27 cellular contexts compared by ENCODE assay signal in genomic region chr2:121490734-121491133, GRCh38. TPM values are rescaled to one million over a fixed set of nuclear protein-coding genes. Genes with fewer than 3 reads are reported as not detected.
DNase-seq lines count a peak whose midpoint lies in the region; ATAC-seq and TF ChIP-seq lines count a peak whose summit lies in the region.
"Had no signal": no experiment of that assay in that cellular context is flagged by ENCODE, and none has a peak within 500 bp of the region (broad histone marks: within the 10 kb centered on the region; RNA-seq: fewer than 3 reads in every experiment).

No MANE protein-coding gene starts in this region.

- H3K27me3 Mint-ChIP-seq in T-helper 17 cell (no peaks in the 10 kb centered on the region), neural progenitor cell (ENCODE audit: insufficient read depth, low read depth) (no peaks in the 10 kb centered on the region)
- H3K27me3 Mint-ChIP-seq: CD4-positive, alpha-beta memory T cell had no signal

- H3K36me3 Mint-ChIP-seq in T-helper 17 cell (ENCODE audit: low read depth) (peaks cover 2% of the 10 kb centered on the region), neural progenitor cell (peaks cover 8% of the 10 kb centered on the region)

- no peaks in the 10 kb centered on the region for H3K9me3 Mint-ChIP-seq in neural progenitor cell
- H3K9me3 Mint-ChIP-seq: CD4-positive, alpha-beta memory T cell had no signal

- DNase-seq in NCI-H1417 (lab: John Stamatoyannopoulos, UW) (peak in 2 of 3 experiments; percentile 21 to 72), NCI-H1417 treated with DMSO at 0.1 percent for 48 hours (lab: John Stamatoyannopoulos, UW) (no peak), G401 (ENCODE audit: low spot score) (peak; percentile 39), T-helper 17 cell (no peak), neural progenitor cell (ENCODE audit: low spot score) (no peak), foreskin keratinocyte (no peak)
- DNase-seq in activated effector memory CD4-positive, alpha-beta T cell treated with Interleukin-2 at 50 U/mL for 16 hours: no peak
- DNase-seq: activated CD4-positive, alpha-beta T cell treated with anti-CD3 and anti-CD28 coated beads, Interleukin-2, amount 50 U/mL, for 1 hour; activated naive CD4-positive, alpha-beta T cell treated with Interleukin-2 at 50 U/mL for 16 hours; activated T-cell treated with anti-CD3 and anti-CD28 coated beads, Interleukin-2, amount 50 U/mL, for 48 hours; AML-193; CD4-positive, alpha-beta memory T cell; effector CD4-positive, alpha-beta T cell; NCI-H446; psoas muscle; SHP77 treated with DMSO at 0.1 percent for 48 hours; stimulated activated naive CD4-positive, alpha-beta T cell treated with Interleukin-2 at 50 U/mL for 16 hours; T-helper 9 cell had no signal

- peaks cover 21% of the 10 kb centered on the region for H4K20me1 ChIP-seq in neural progenitor cell (ENCODE audit: low read depth)

- peaks cover 3% of the 10 kb centered on the region for H3F3A ChIP-seq in neural progenitor cell (ENCODE audit: low read depth)

- H3K4me1 Mint-ChIP-seq in T-helper 17 cell (peaks cover 23% of the 10 kb centered on the region), neural progenitor cell (peaks cover 18% of the 10 kb centered on the region)

- H3K27ac Mint-ChIP-seq in T-helper 17 cell (peak overlapping the region; percentile 57), neural progenitor cell (no peak overlapping the region)

- TF ChIP-seq CTCF in neural progenitor cell (IDR thresholded peaks at IDR 0.05): no peak
- no peak for TF ChIP-seq CTCF in foreskin keratinocyte (conservative IDR thresholded peaks at IDR 0.05)

- H3K9ac ChIP-seq in neural progenitor cell: no peak overlapping the region

- ATAC-seq in T-helper 17 cell (no peak), GM19324 (IDR thresholded peaks at IDR 0.05; ENCODE audit: low FRiP score, unreplicated experiment) (no peak), foreskin keratinocyte (no peak)

- no peaks in the 10 kb centered on the region for H3K36me3 ChIP-seq in neural progenitor cell

- H3K9me3 ChIP-seq in T-helper 17 cell (ENCODE audit: control insufficient read depth, low read length, poor library complexity, severe bottlenecking) (no peaks in the 10 kb centered on the region), neural progenitor cell (ENCODE audit: low read depth) (no peaks in the 10 kb centered on the region)
- H3K9me3 ChIP-seq: psoas muscle, vagina had no signal

- no peak overlapping the region for H2AFZ ChIP-seq in neural progenitor cell (replicated peaks)

- H3K4me3 Mint-ChIP-seq in T-helper 17 cell: no peak overlapping the region
- no peak overlapping the region for H3K4me3 Mint-ChIP-seq in neural progenitor cell

- H3K4me2 ChIP-seq in neural progenitor cell: peak overlapping the region; percentile 63

- H3K4me1 ChIP-seq in neural progenitor cell (peaks cover 28% of the 10 kb centered on the region), foreskin keratinocyte (peaks cover 24% of the 10 kb centered on the region)

- in situ Hi-C loops in G401 (cut with HindIII; ENCODE audit: low sequenced_read_pairs): no loop called here

- H3K4me3 ChIP-seq in neural progenitor cell: no peak overlapping the region
- H3K4me3 ChIP-seq: psoas muscle, vagina had no signal

- H3K79me2 ChIP-seq in neural progenitor cell (ENCODE audit: low read depth): peaks cover 60% of the 10 kb centered on the region

- no peaks in the 10 kb centered on the region for H3K27me3 ChIP-seq in neural progenitor cell
- H3K27me3 ChIP-seq in foreskin keratinocyte: no peaks in the 10 kb centered on the region
- H3K27me3 ChIP-seq: vagina had no signal

- H3K27ac ChIP-seq in neural progenitor cell (no peak overlapping the region), foreskin keratinocyte (no peak overlapping the region)
- H3K27ac ChIP-seq: psoas muscle, vagina had no signal

RNA-seq across cellular contexts. Expression of gene RNU4ATAC, which starts 39.9 kb away (rescaled TPM):
- total RNA-seq in G401 (2014; rRNA removed; shearing (Covaris generic)): not detected in 2 replicates
- total RNA-seq in T-helper 17 cell: not detected
- not detected in 2 replicates for total RNA-seq in neural progenitor cell (ENCODE audit: low replicate concordance)
- not detected in 2 replicates for total RNA-seq in foreskin keratinocyte
- not detected in 2 replicates for polyA plus RNA-seq in foreskin keratinocyte
- total RNA-seq: A172; CD4-positive, alpha-beta memory T cell; chondrocyte; kidney epithelial cell; LHCN-M2; mucosa of gallbladder; psoas muscle; vagina had no signal
- polyA plus RNA-seq: adipose tissue; CD4-positive, alpha-beta memory T cell; psoas muscle; thymus had no signal

Comparison
In these comparisons a context has a peak if more than half of its experiments do, and no peak if none do; other contexts are left out.
1. DNase-seq: peak in NCI-H1417 (2 of 3) and G401 (single experiment); none in NCI-H1417 treated with DMSO at 0.1 percent for 48 hours (single experiment), T-helper 17 cell (0 of 3), neural progenitor cell (single experiment), activated effector memory CD4-positive, alpha-beta T cell treated with Interleukin-2 at 50 U/mL for 16 hours (single experiment) and foreskin keratinocyte (0 of 2).